ENCODE assay signal across 1 cellular context in genomic region chr5:124806026-124806856, GRCh38.
TF ChIP-seq lines count a peak whose summit lies in the region.

No MANE protein-coding gene starts in this region.

TF ChIP-seq in SK-N-SH, 30 proteins besides CTCF, POLR2A, EP300 and RAD21 (continued from another document):
- TF ChIP-seq, protein P1, sequence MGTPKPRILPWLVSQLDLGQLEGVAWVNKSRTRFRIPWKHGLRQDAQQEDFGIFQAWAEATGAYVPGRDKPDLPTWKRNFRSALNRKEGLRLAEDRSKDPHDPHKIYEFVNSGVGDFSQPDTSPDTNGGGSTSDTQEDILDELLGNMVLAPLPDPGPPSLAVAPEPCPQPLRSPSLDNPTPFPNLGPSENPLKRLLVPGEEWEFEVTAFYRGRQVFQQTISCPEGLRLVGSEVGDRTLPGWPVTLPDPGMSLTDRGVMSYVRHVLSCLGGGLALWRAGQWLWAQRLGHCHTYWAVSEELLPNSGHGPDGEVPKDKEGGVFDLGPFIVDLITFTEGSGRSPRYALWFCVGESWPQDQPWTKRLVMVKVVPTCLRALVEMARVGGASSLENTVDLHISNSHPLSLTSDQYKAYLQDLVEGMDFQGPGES (IDR thresholded peaks at IDR 0.05; ENCODE audit: low read depth, low read length), result no peak
- TF ChIP-seq TCF12 (IDR thresholded peaks at IDR 0.05) (peak; percentile 34; the same call in 1 of the 2 replicates), GATA2 (CRISPR knock-in tag; IDR thresholded peaks at IDR 0.05) (no peak; the same call in 1 of the 2 replicates), CHD2 (IDR thresholded peaks at IDR 0.05; ENCODE audit: low read length, partially characterized antibody) (peak; percentile 37), YY1 (IDR thresholded peaks at IDR 0.05; ENCODE audit: low read depth) (no peak), SIN3A (IDR thresholded peaks at IDR 0.05; ENCODE audit: borderline replicate concordance, low read depth, low read length) (no peak), EZH2phosphoT487 (IDR thresholded peaks at IDR 0.05; ENCODE audit: borderline replicate concordance, low read depth) (no peak), RFX5 (IDR thresholded peaks at IDR 0.05; ENCODE audit: low read length) (no peak), USF1 (IDR thresholded peaks at IDR 0.05; ENCODE audit: borderline replicate concordance, low read depth) (no peak), SMC3 (IDR thresholded peaks at IDR 0.05; ENCODE audit: low read depth, low read length) (no peak), PBX3 (IDR thresholded peaks at IDR 0.05) (0 out of 2 replicates have a peak, but pooled peaks have one; percentile 11), RCOR1 (IDR thresholded peaks at IDR 0.05; ENCODE audit: low read length) (0 out of 2 replicates have a peak, but pooled peaks have one; percentile 15), TAF1 (IDR thresholded peaks at IDR 0.05; ENCODE audit: borderline replicate concordance, low read depth, low read length) (no peak), JUND (IDR thresholded peaks at IDR 0.05) (no peak), REST (IDR thresholded peaks at IDR 0.05; ENCODE audit: low read depth, low read length) (no peak), MXI1 (IDR thresholded peaks at IDR 0.05; ENCODE audit: low read depth, low read length) (peak; percentile 47), FOXJ3 (CRISPR knock-in tag; IDR thresholded peaks at IDR 0.05) (peak; percentile 41; the same call in 1 of the 2 replicates)
- TF ChIP-seq, protein P2, sequence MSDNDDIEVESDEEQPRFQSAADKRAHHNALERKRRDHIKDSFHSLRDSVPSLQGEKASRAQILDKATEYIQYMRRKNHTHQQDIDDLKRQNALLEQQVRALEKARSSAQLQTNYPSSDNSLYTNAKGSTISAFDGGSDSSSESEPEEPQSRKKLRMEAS (IDR thresholded peaks at IDR 0.05; ENCODE audit: low read depth), result no peak
TF ChIP-seq in SK-N-SH: peak in this region for 7.
